In genomic region chr22:38700789-38701628, GRCh38 we compare ENCODE assay signal across 1 cellular context.
A peak's percentile ranks its signal among the peaks of the same experiment; 100 is the strongest.
TF ChIP-seq lines count a peak whose summit lies in the region.

Gene JOSD1, minus strand, starts transcription at chr22:38700943. Its CDS starts 956 bp downstream, at chr22:38699987.

TF ChIP-seq in K562, 482 proteins besides CTCF, POLR2A, EP300 and RAD21 (continued from another document and continues in another):
- TF ChIP-seq TFE3 (CRISPR knock-in tag; IDR thresholded peaks at IDR 0.05) (no peak), TCF3 (CRISPR knock-in tag; IDR thresholded peaks at IDR 0.05) (peak; percentile 26; the same call in 1 of the 2 replicates), NR2F6 (CRISPR knock-in tag; IDR thresholded peaks at IDR 0.05) (no peak), DDX20 (tag; IDR thresholded peaks at IDR 0.05; ENCODE audit: low read depth) (no peak), ZNF311 (CRISPR knock-in tag; IDR thresholded peaks at IDR 0.05) (0 out of 2 replicates have a peak, but pooled peaks have one; percentile 21), SMAD2 (IDR thresholded peaks at IDR 0.05; ENCODE audit: low read depth, low read length) (no peak), RREB1 (CRISPR knock-in tag; IDR thresholded peaks at IDR 0.05) (no peak), PHF21A (IDR thresholded peaks at IDR 0.05; ENCODE audit: borderline replicate concordance, low read depth) (no peak), ZNF23 (CRISPR knock-in tag; IDR thresholded peaks at IDR 0.05) (no peak), NKRF (IDR thresholded peaks at IDR 0.05; ENCODE audit: borderline replicate concordance) (no peak), FOS (IDR thresholded peaks at IDR 0.05; ENCODE audit: extremely low read depth, insufficient read length) (no peak), TCF7 (IDR thresholded peaks at IDR 0.05; ENCODE audit: borderline replicate concordance) (no peak), ZNF655 (CRISPR knock-in tag; IDR thresholded peaks at IDR 0.05) (no peak), SRSF7 (optimal IDR thresholded peaks at IDR 0.05; ENCODE audit: low read depth, low read length) (no peak), ATF1 (CRISPR knock-in tag; IDR thresholded peaks at IDR 0.05) (peak; percentile 92), ATF1 (tag; IDR thresholded peaks at IDR 0.05) (peak; percentile 99), KDM2B (CRISPR knock-in tag; IDR thresholded peaks at IDR 0.05) (no peak), RBFOX2 (IDR thresholded peaks at IDR 0.05; ENCODE audit: low read depth, low read length) (peak; percentile 90), MIER1 (IDR thresholded peaks at IDR 0.05; ENCODE audit: low read depth) (no peak), CHCHD3 (CRISPR knock-in tag; IDR thresholded peaks at IDR 0.05) (no peak), ETV6 (IDR thresholded peaks at IDR 0.05; ENCODE audit: borderline replicate concordance in 1 of 2, low read depth in 2 of 2, low read length in 1 of 2) (no peak), ETV6 (CRISPR knock-in tag; IDR thresholded peaks at IDR 0.05; ENCODE audit: borderline replicate concordance) (no peak), NEUROD1 (IDR thresholded peaks at IDR 0.05; ENCODE audit: borderline replicate concordance, low read depth, low read length, partially characterized antibody) (peak; percentile 42), BDP1 (IDR thresholded peaks at IDR 0.05; ENCODE audit: insufficient read depth, insufficient read length) (no peak), MAZ (CRISPR knock-in tag; conservative IDR thresholded peaks at IDR 0.05 in 1 of 2, IDR thresholded peaks at IDR 0.05 in 1 of 2) (peak; percentile 88 to 98), NFE2L1 (tag; IDR thresholded peaks at IDR 0.05; ENCODE audit: borderline replicate concordance, low read depth) (no peak), LEF1 (IDR thresholded peaks at IDR 0.05) (no peak), NFXL1 (CRISPR knock-in tag; IDR thresholded peaks at IDR 0.05) (no peak), PHF20 (IDR thresholded peaks at IDR 0.05; ENCODE audit: partially characterized antibody) (no peak), SIN3A (IDR thresholded peaks at IDR 0.05; ENCODE audit: borderline replicate concordance in 2 of 2, control insufficient read depth in 1 of 2, low read depth in 2 of 2, low read length in 2 of 2) (peak in 1 of 2 experiments; percentile 36; a peak in 1 of 4 replicates), CREB1 (IDR thresholded peaks at IDR 0.05) (peak; percentile 99), CREB1 (CRISPR knock-in tag; IDR thresholded peaks at IDR 0.05) (peak; percentile 98), CSDE1 (IDR thresholded peaks at IDR 0.05) (peak in 1 of 2 experiments; percentile 83; a peak in 1 of 4 replicates), ASH1L (IDR thresholded peaks at IDR 0.05; ENCODE audit: borderline replicate concordance, low read depth, partially characterized antibody) (no peak), ZZZ3 (IDR thresholded peaks at IDR 0.05) (no peak), HNRNPL (IDR thresholded peaks at IDR 0.05; ENCODE audit: low read depth, low read length) (no peak), ZNF217 (CRISPR knock-in tag; IDR thresholded peaks at IDR 0.05) (no peak), MITF (IDR thresholded peaks at IDR 0.05) (peak; percentile 95), KLF1 (tag; IDR thresholded peaks at IDR 0.05) (peak; percentile 79)
- TF ChIP-seq, protein P1, sequence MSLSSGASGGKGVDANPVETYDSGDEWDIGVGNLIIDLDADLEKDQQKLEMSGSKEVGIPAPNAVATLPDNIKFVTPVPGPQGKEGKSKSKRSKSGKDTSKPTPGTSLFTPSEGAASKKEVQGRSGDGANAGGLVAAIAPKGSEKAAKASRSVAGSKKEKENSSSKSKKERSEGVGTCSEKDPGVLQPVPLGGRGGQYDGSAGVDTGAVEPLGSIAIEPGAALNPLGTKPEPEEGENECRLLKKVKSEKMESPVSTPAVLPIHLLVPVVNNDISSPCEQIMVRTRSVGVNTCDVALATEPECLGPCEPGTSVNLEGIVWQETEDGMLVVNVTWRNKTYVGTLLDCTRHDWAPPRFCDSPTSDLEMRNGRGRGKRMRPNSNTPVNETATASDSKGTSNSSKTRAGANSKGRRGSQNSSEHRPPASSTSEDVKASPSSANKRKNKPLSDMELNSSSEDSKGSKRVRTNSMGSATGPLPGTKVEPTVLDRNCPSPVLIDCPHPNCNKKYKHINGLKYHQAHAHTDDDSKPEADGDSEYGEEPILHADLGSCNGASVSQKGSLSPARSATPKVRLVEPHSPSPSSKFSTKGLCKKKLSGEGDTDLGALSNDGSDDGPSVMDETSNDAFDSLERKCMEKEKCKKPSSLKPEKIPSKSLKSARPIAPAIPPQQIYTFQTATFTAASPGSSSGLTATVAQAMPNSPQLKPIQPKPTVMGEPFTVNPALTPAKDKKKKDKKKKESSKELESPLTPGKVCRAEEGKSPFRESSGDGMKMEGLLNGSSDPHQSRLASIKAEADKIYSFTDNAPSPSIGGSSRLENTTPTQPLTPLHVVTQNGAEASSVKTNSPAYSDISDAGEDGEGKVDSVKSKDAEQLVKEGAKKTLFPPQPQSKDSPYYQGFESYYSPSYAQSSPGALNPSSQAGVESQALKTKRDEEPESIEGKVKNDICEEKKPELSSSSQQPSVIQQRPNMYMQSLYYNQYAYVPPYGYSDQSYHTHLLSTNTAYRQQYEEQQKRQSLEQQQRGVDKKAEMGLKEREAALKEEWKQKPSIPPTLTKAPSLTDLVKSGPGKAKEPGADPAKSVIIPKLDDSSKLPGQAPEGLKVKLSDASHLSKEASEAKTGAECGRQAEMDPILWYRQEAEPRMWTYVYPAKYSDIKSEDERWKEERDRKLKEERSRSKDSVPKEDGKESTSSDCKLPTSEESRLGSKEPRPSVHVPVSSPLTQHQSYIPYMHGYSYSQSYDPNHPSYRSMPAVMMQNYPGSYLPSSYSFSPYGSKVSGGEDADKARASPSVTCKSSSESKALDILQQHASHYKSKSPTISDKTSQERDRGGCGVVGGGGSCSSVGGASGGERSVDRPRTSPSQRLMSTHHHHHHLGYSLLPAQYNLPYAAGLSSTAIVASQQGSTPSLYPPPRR (CRISPR knock-in tag; IDR thresholded peaks at IDR 0.05; ENCODE audit: borderline replicate concordance): no peak
- TF ChIP-seq, protein P2, sequence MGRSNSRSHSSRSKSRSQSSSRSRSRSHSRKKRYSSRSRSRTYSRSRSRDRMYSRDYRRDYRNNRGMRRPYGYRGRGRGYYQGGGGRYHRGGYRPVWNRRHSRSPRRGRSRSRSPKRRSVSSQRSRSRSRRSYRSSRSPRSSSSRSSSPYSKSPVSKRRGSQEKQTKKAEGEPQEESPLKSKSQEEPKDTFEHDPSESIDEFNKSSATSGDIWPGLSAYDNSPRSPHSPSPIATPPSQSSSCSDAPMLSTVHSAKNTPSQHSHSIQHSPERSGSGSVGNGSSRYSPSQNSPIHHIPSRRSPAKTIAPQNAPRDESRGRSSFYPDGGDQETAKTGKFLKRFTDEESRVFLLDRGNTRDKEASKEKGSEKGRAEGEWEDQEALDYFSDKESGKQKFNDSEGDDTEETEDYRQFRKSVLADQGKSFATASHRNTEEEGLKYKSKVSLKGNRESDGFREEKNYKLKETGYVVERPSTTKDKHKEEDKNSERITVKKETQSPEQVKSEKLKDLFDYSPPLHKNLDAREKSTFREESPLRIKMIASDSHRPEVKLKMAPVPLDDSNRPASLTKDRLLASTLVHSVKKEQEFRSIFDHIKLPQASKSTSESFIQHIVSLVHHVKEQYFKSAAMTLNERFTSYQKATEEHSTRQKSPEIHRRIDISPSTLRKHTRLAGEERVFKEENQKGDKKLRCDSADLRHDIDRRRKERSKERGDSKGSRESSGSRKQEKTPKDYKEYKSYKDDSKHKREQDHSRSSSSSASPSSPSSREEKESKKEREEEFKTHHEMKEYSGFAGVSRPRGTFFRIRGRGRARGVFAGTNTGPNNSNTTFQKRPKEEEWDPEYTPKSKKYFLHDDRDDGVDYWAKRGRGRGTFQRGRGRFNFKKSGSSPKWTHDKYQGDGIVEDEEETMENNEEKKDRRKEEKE (IDR thresholded peaks at IDR 0.05; ENCODE audit: borderline replicate concordance in 1 of 2, control insufficient read depth in 1 of 2, low read depth in 2 of 2, low read length in 1 of 2): no peak
- TF ChIP-seq, protein P3, sequence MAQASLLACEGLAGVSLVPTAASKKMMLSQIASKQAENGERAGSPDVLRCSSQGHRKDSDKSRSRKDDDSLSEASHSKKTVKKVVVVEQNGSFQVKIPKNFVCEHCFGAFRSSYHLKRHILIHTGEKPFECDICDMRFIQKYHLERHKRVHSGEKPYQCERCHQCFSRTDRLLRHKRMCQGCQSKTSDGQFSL (CRISPR knock-in tag; IDR thresholded peaks at IDR 0.05): peak; percentile 30; the same call in 1 of the 2 replicates
- TF ChIP-seq, protein P3 (tag; IDR thresholded peaks at IDR 0.05): no peak
